In genomic region chr2:27772804-27773203, GRCh38 we compare ENCODE assay signal across 8 cellular contexts. TPM values are rescaled to one million over a fixed set of nuclear protein-coding genes. Genes with fewer than 3 reads are reported as not detected.
DNase-seq lines count a peak whose midpoint lies in the region; ATAC-seq and TF ChIP-seq lines count a peak whose summit lies in the region.

No MANE protein-coding gene starts in this region.

- WGBS in gastroesophageal sphincter (ENCODE audit: low coverage in 1 of 2), 2 donors = 6 to 15% methylated on average over 2 of the region's 2 CpGs

- no peak for TF ChIP-seq EP300 in gastroesophageal sphincter (IDR thresholded peaks at IDR 0.05)

- DNase-seq in T-helper 2 cell treated with Interferon-gamma antibody and Interleukin-4, amounts not matched to agents 5 μg/mL and 100 μg/mL, for 36 hours (ENCODE audit: low spot score) = no peak
- DNase-seq in T-helper 2 cell (no peak), SK-N-DZ (ENCODE audit: low spot score) (no peak), NCI-H446 (lab: John Stamatoyannopoulos, UW) (no peak)
- no peak for DNase-seq in activated CD4-positive, alpha-beta T cell treated with anti-CD3 and anti-CD28 coated beads for 48 hours

- H3K36me3 ChIP-seq in gastroesophageal sphincter = peaks cover 0 to 7% of the 10 kb centered on the region in 2 donors

- H3K27ac Mint-ChIP-seq in T-helper 2 cell treated with Interferon-gamma antibody and Interleukin-4, amounts not matched to agents 5 μg/mL and 100 μg/mL, for 36 hours = peak overlapping the region; percentile 12
- H3K27ac Mint-ChIP-seq in stimulated activated memory B cell treated with anti-CD40 and anti-IgM and Interleukin-4, amounts not matched to agents 10 μg/mL and 1 μg/mL and 100 μg/mL, for 72 hours = no peak overlapping the region

- H3K4me3 ChIP-seq in gastroesophageal sphincter = peak overlapping the region; percentile 57 to 75

- H3K27me3 Mint-ChIP-seq in T-helper 2 cell treated with Interferon-gamma antibody and Interleukin-4, amounts not matched to agents 5 μg/mL and 100 μg/mL, for 36 hours (ENCODE audit: low read depth) = no peaks in the 10 kb centered on the region
- H3K27me3 Mint-ChIP-seq in stimulated activated memory B cell treated with anti-CD40 and anti-IgM and Interleukin-4, amounts not matched to agents 10 μg/mL and 1 μg/mL and 100 μg/mL, for 72 hours = no peaks in the 10 kb centered on the region

- H3K27ac ChIP-seq in VCaP = peak overlapping the region; percentile 88
- H3K27ac ChIP-seq in gastroesophageal sphincter = peak overlapping the region; percentile 65 to 96 (median 94)

- H3K4me1 ChIP-seq in gastroesophageal sphincter = peaks cover 3 to 60% (median 15%) of the 10 kb centered on the region in 3 donors

- H3K9me3 ChIP-seq in gastroesophageal sphincter = no peaks in the 10 kb centered on the region

- TF ChIP-seq POLR2A in gastroesophageal sphincter (IDR thresholded peaks at IDR 0.05) = no peak

- ATAC-seq in gastroesophageal sphincter = no peak
- ATAC-seq in stimulated activated memory B cell treated with anti-CD40 and anti-IgM and Interleukin-4, amounts not matched to agents 10 μg/mL and 1 μg/mL and 100 μg/mL, for 72 hours = no peak

- H3K4me3 Mint-ChIP-seq in T-helper 2 cell treated with Interferon-gamma antibody and Interleukin-4, amounts not matched to agents 5 μg/mL and 100 μg/mL, for 36 hours = peak overlapping the region; percentile 99
- H3K4me3 Mint-ChIP-seq in stimulated activated memory B cell treated with anti-CD40 and anti-IgM and Interleukin-4, amounts not matched to agents 10 μg/mL and 1 μg/mL and 100 μg/mL, for 72 hours = peak overlapping the region; percentile 50

- H3K4me1 Mint-ChIP-seq in T-helper 2 cell treated with Interferon-gamma antibody and Interleukin-4, amounts not matched to agents 5 μg/mL and 100 μg/mL, for 36 hours (ENCODE audit: low read depth) = peaks cover 22% of the 10 kb centered on the region
- H3K4me1 Mint-ChIP-seq in stimulated activated memory B cell treated with anti-CD40 and anti-IgM and Interleukin-4, amounts not matched to agents 10 μg/mL and 1 μg/mL and 100 μg/mL, for 72 hours = peaks cover 37% of the 10 kb centered on the region

- H3K27me3 ChIP-seq in gastroesophageal sphincter = no peaks in the 10 kb centered on the region

- no peak for TF ChIP-seq CTCF in VCaP (conservative IDR thresholded peaks at IDR 0.05)
- no peak for TF ChIP-seq CTCF in gastroesophageal sphincter (IDR thresholded peaks at IDR 0.05)

- H3K9me3 Mint-ChIP-seq in T-helper 2 cell treated with Interferon-gamma antibody and Interleukin-4, amounts not matched to agents 5 μg/mL and 100 μg/mL, for 36 hours = no peaks in the 10 kb centered on the region
- H3K9me3 Mint-ChIP-seq in stimulated activated memory B cell treated with anti-CD40 and anti-IgM and Interleukin-4, amounts not matched to agents 10 μg/mL and 1 μg/mL and 100 μg/mL, for 72 hours = no peaks in the 10 kb centered on the region

- H3K36me3 Mint-ChIP-seq in T-helper 2 cell treated with Interferon-gamma antibody and Interleukin-4, amounts not matched to agents 5 μg/mL and 100 μg/mL, for 36 hours (ENCODE audit: low read depth) = peaks cover 31% of the 10 kb centered on the region
- peaks cover 22% of the 10 kb centered on the region for H3K36me3 Mint-ChIP-seq in stimulated activated memory B cell treated with anti-CD40 and anti-IgM and Interleukin-4, amounts not matched to agents 10 μg/mL and 1 μg/mL and 100 μg/mL, for 72 hours

RNA-seq across cellular contexts. Expression of gene MRPL33, which starts 1.3 kb away (rescaled TPM):
- total RNA-seq in gastroesophageal sphincter = 100 to 1,000 TPM; 216 to 448 (median 360) TPM
- polyA plus RNA-seq in SK-N-DZ (2014; cell fraction: cytosol; rRNA removed) = 143 and 205 TPM in 2 replicates
- polyA plus RNA-seq in SK-N-DZ (2014; cell fraction: nucleus; rRNA removed) = 114 and 131 TPM in 2 replicates
